In the genomic region with DNA sequence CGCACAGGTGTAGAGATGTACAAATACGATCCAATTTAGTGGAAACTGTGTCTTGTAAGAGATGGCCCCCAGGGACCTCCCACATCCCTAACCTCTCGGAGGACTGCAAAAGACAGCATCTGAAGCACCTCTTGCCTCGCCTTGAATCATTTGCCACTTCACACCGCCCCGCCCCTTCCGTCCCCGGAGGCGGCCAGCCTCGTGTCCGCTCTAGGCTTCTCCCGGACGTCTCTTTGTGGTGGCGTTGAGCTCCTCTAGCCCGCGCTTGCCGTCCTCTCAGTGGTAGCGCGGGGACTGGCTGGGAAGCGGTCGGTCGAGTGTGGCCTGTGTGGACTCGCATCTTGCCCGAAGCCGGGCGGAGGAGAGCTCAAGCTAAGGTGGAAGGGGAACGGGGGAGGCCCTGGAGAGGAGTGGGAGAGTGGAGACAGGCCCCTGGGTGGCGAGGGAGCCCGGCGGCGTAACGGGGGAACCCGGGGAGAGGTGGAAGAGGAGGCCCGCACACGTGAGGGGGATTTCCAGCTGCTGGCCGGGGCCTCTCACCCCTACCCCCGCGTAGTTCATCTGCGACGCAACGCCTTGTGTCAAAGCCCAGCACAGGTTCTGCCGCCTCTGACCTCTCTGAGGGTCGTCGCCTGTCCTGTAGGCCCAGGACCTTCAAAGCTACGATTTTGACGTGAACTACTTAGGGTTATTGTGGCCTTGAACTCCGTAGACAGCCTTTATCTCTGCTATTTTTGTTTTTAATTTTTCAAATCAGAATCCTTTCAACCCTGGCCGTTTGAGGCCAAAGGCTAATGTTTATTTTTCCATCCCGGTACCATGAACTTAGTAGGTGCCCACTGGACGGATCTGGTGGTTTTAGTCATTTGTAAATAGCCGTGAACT, we compare ENCODE assay signal across 7 cellular contexts. TPM values are rescaled to one million over a fixed set of nuclear protein-coding genes. Genes with fewer than 3 reads are reported as not detected.
DNase-seq lines count a peak whose midpoint lies in the region; ATAC-seq, FAIRE-seq and TF ChIP-seq lines count a peak whose summit lies in the region.

Gene ARL14EP, plus strand, starts transcription at position 279 of the 885 bp plus-strand sequence. CDS start 7,845 bp downstream, outside the sequence.

- intact Hi-C loops in body of pancreas (cut with DNase I) (no loop called here), sigmoid colon (cut with DNase I) (loop anchor here (5.0 to 10.0 kb wide), 2 partner anchors 264 to 1182 kb away; partner anchors contain the start of genes ELP4, IMMP1L and MPPED2)

- FAIRE-seq in TTC549 (lab: Jason Lieb, UNC) = peak; percentile 81

- H3K9me3 ChIP-seq in body of pancreas (no peaks in the 10 kb centered on the region), sigmoid colon (no peaks in the 10 kb centered on the region)

- TF ChIP-seq POLR2A in body of pancreas (IDR thresholded peaks at IDR 0.05) (peak; percentile 87 to 98 (median 97)), sigmoid colon (IDR thresholded peaks at IDR 0.05) (peak; percentile 85 to 87)

- H3K4me1 ChIP-seq in body of pancreas = peaks cover 20% of the 10 kb centered on the region
- H3K4me1 ChIP-seq in sigmoid colon = peaks cover 0 to 36% (median 29%) of the 10 kb centered on the region in 4 donors

- DNase-seq in NCI-H2107 (lab: John Stamatoyannopoulos, UW) (peak; percentile 87), body of pancreas (peak; percentile 91 to 94 (median 94)), iPS DF 19.7 (ENCODE audit: low read depth, low spot score) (peak; percentile 82), sigmoid colon (peak; percentile 95)

- H3K27me3 ChIP-seq in body of pancreas (no peaks in the 10 kb centered on the region), sigmoid colon (no peaks in the 10 kb centered on the region)

- ATAC-seq in GM18519 (IDR thresholded peaks at IDR 0.05; ENCODE audit: low FRiP score, unreplicated experiment) (peak; percentile 97), HG03060 (IDR thresholded peaks at IDR 0.05; ENCODE audit: low read depth, unreplicated experiment) (peak; percentile 91), body of pancreas (peak; percentile 99)

- 0% methylated on average over 31 to 51 of the region's 51 CpGs for WGBS in body of pancreas, 2 donors
- WGBS in sigmoid colon, 2 donors = 1% methylated on average over 51 of the region's 51 CpGs

- H3K36me3 ChIP-seq in body of pancreas (replicated peaks in 1 of 2; ENCODE audit: insufficient read depth in 1 of 2, low read depth in 2 of 2) (no peaks in the 10 kb centered on the region), sigmoid colon (no peaks in the 10 kb centered on the region)

- no peak for TF ChIP-seq EP300 in sigmoid colon (IDR thresholded peaks at IDR 0.05)

- H3K27ac ChIP-seq in body of pancreas = peak within 1 kb of the TSS; percentile 55 to 86 (median 82)
- H3K27ac ChIP-seq in sigmoid colon = peak within 1 kb of the TSS; percentile 82 to 89 (median 86)

- H3K4me3 ChIP-seq in body of pancreas (peak within 1 kb of the TSS; percentile 37 to 69), sigmoid colon (peak within 1 kb of the TSS; percentile 66 to 75 (median 72))

- no peak for TF ChIP-seq CTCF in body of pancreas (IDR thresholded peaks at IDR 0.05)
- TF ChIP-seq CTCF in sigmoid colon (IDR thresholded peaks at IDR 0.05) = no peak

RNA-seq across cellular contexts. Expression of gene ARL14EP, which starts in this region (rescaled TPM):
- 10 to 100 TPM in 1 of 2 donors, 1 to 10 TPM in 1; 7.9 to 12.5 TPM for total RNA-seq in body of pancreas
- 10 to 100 TPM; 22.5 to 34.2 (median 30.9) TPM for total RNA-seq in sigmoid colon
- 1 to 10 TPM; 7.2 to 9.1 (median 7.9) TPM for polyA plus RNA-seq in sigmoid colon

Comparison
In these comparisons a context has a peak if more than half of its experiments do, and no peak if none do; other contexts are left out.
1. Peak in every context shown above with its lines: DNase-seq, ATAC-seq, H3K4me3 ChIP-seq and H3K27ac ChIP-seq.